In genomic region chr11:95704865-95705264, GRCh38 we compare ENCODE assay signal across 11 cellular contexts.
DNase-seq lines count a peak whose midpoint lies in the region; ATAC-seq and TF ChIP-seq lines count a peak whose summit lies in the region.
"Had no signal": no experiment of that assay in that cellular context is flagged by ENCODE, and none has a peak within 500 bp of the region (broad histone marks: within the 10 kb centered on the region; RNA-seq: fewer than 3 reads in every experiment).

No MANE protein-coding gene starts in this region.

- ATAC-seq in upper lobe of right lung = peak; percentile 34

- no peak for TF ChIP-seq CTCF in dorsolateral prefrontal cortex (IDR thresholded peaks at IDR 0.05 in 54 of 56, conservative IDR thresholded peaks at IDR 0.05 in 2 of 56; ENCODE audit: low read depth in 1 of 56, partially characterized antibody in 56 of 56)
- no peak for TF ChIP-seq CTCF in upper lobe of right lung (IDR thresholded peaks at IDR 0.05)

- no peaks in the 10 kb centered on the region for H3K36me3 ChIP-seq in muscle layer of colon (ENCODE audit: insufficient read depth, low read length)
- H3K36me3 ChIP-seq in upper lobe of right lung = no peaks in the 10 kb centered on the region
- H3K36me3 ChIP-seq: suprapubic skin had no signal

- H3K9me3 ChIP-seq in muscle layer of colon (ENCODE audit: low read length) (no peaks in the 10 kb centered on the region), upper lobe of right lung (no peaks in the 10 kb centered on the region)
- H3K9me3 ChIP-seq: suprapubic skin had no signal

- H3K27ac ChIP-seq in dorsolateral prefrontal cortex (peak overlapping the region in 42 of 59 donors; percentile 2 to 93 (median 57)), muscle layer of colon (ENCODE audit: low read depth, low read length) (peak overlapping the region; percentile 2), upper lobe of right lung (no peak overlapping the region)
- H3K27ac ChIP-seq: 22Rv1, C4-2B, suprapubic skin had no signal

- intact Hi-C loops in dorsolateral prefrontal cortex (cut with DNase I) (loop anchor here (1.0 to 10.0 kb wide), 6 partner anchors 60 to 633 kb away; partner anchors contain the start of gene SESN3 (in 1 of the 2)), upper lobe of right lung (cut with DNase I) (loop anchor here (10.0 kb wide), 1 partner anchor 550 kb away; no protein-coding TSS in a partner anchor)
- intact Hi-C loops in activated CD4-positive, alpha-beta T cell treated with anti-CD3 and anti-CD28 coated beads, Interleukin-2, amount 10 ng/mL, durations not matched to agents 24 days and 14 days (cut with micrococcal nuclease) = loop anchor here (1.0 to 10.0 kb wide), 6 partner anchors 63 to 638 kb away; partner anchors contain the start of genes SESN3 and SRSF8

- H3K4me1 ChIP-seq in muscle layer of colon (ENCODE audit: insufficient read depth, low read length) (peaks cover 33% of the 10 kb centered on the region), upper lobe of right lung (peaks cover 32% of the 10 kb centered on the region)

- H3K27me3 Mint-ChIP-seq in activated CD4-positive, alpha-beta T cell treated with anti-CD3 and anti-CD28 coated beads, Interleukin-2, amount 10 ng/mL, durations not matched to agents 24 days and 14 days = no peaks in the 10 kb centered on the region

- no peaks in the 10 kb centered on the region for H3K9me3 Mint-ChIP-seq in activated CD4-positive, alpha-beta T cell treated with anti-CD3 and anti-CD28 coated beads, Interleukin-2, amount 10 ng/mL, durations not matched to agents 24 days and 14 days

- no peak overlapping the region for H3K4me3 Mint-ChIP-seq in activated CD4-positive, alpha-beta T cell treated with anti-CD3 and anti-CD28 coated beads, Interleukin-2, amount 10 ng/mL, durations not matched to agents 24 days and 14 days

- DNase-seq in DMS 273 (lab: John Stamatoyannopoulos, UW; ENCODE audit: unreplicated experiment) (peak; percentile 20), DMS 273 treated with DMSO at 0.1 percent for 48 hours (lab: John Stamatoyannopoulos, UW) (no peak), dorsolateral prefrontal cortex (no peak), upper lobe of right lung (no peak), NCI-H2227 treated with DMSO at 0.1 percent for 48 hours (lab: John Stamatoyannopoulos, UW) (no peak), D341Med (ENCODE audit: low spot score) (no peak)
- DNase-seq in activated CD4-positive, alpha-beta T cell treated with anti-CD3 and anti-CD28 coated beads, Interleukin-2, amount 10 ng/mL, durations not matched to agents 24 days and 14 days = no peak

- peaks cover 22% of the 10 kb centered on the region for H3K4me1 Mint-ChIP-seq in activated CD4-positive, alpha-beta T cell treated with anti-CD3 and anti-CD28 coated beads, Interleukin-2, amount 10 ng/mL, durations not matched to agents 24 days and 14 days

- H3K27me3 ChIP-seq in dorsolateral prefrontal cortex = no peaks in the 10 kb centered on the region
- no peaks in the 10 kb centered on the region for H3K27me3 ChIP-seq in muscle layer of colon (ENCODE audit: control insufficient read depth in 1 of 2, insufficient read depth in 2 of 2, low read length in 2 of 2)
- no peaks in the 10 kb centered on the region for H3K27me3 ChIP-seq in upper lobe of right lung
- H3K27me3 ChIP-seq: suprapubic skin had no signal

- H3K4me3 ChIP-seq in dorsolateral prefrontal cortex (no peak overlapping the region), muscle layer of colon (ENCODE audit: low read depth in 1 of 2, low read length in 2 of 2) (no peak overlapping the region), upper lobe of right lung (no peak overlapping the region)
- H3K4me3 ChIP-seq: suprapubic skin had no signal

- H3K27ac Mint-ChIP-seq in activated CD4-positive, alpha-beta T cell treated with anti-CD3 and anti-CD28 coated beads, Interleukin-2, amount 10 ng/mL, durations not matched to agents 24 days and 14 days = no peak overlapping the region

- no peak overlapping the region for H3K9ac ChIP-seq in muscle layer of colon (ENCODE audit: low read length)

- peaks cover 2% of the 10 kb centered on the region for H3K36me3 Mint-ChIP-seq in activated CD4-positive, alpha-beta T cell treated with anti-CD3 and anti-CD28 coated beads, Interleukin-2, amount 10 ng/mL, durations not matched to agents 24 days and 14 days (ENCODE audit: low read depth)
